5 cellular contexts compared by ENCODE assay signal in the genomic region with DNA sequence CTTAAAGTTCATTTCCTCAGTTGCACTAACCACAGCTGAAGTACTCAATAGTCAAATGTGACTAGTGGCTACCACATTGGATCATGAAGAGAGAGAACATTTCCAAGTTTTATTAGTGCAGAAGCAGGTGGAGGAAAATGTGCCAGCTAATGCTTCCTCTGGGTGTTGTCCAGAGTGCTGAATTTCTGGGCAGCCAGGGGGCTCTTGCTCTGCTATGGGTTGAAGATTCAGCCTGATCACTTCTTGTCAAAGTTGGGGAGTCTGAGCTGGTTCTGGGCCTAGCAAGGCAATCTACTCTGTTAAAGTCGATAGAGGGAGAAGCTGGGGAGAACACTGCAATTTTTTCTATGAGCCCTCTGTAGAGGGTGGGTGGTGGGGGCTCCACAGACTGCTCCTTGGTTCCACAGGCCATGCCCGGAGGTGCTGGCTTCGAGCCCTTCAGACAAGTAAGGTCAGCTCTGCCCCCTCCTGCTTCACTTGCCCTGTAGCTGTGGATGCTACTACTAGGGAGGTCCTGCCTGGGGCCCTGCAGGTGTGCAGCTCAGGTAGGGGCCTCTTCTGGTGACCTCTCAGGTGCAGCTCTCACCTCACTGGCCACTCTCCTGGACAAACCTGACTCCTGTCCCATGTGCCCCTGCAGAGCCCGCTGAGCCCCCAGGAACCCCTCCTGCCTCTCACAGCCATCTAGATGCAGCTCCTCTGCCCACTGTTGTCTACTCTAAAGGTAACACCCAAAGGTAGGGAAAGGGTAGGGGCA.
DNase-seq lines count a peak whose midpoint lies in the region; TF ChIP-seq lines count a peak whose summit lies in the region.
"Had no signal": no experiment of that assay in that cellular context is flagged by ENCODE, and none has a peak within 500 bp of the region (broad histone marks: within the 10 kb centered on the region; RNA-seq: fewer than 3 reads in every experiment).

No MANE protein-coding gene starts in this region.

- CTCF ChIA-PET in GM10248 (lab: Yijun Ruan, JAX) = interaction anchor here (0.8 to 7.8 kb wide), 11 partner anchors 10 to 345 kb away, joined by 3 to 98 read pairs (median 4); a partner anchor contains a TSS

- H3K4me3 ChIP-seq in astrocyte of the spinal cord (ENCODE audit: low read depth, low read length) = no peak overlapping the region

- POLR2A ChIA-PET in GM10248 (lab: Yijun Ruan, JAX) = no interaction called here

- DNase-seq in GM10248 (ENCODE audit: extremely low spot score) (peak; percentile 26), astrocyte of the spinal cord (ENCODE audit: low read depth, low spot score) (peak; percentile 37), T-helper 2 cell (no peak)
- no peak for DNase-seq in stimulated activated CD4-positive, alpha-beta T cell treated with anti-CD3 and anti-CD28 coated beads, Interleukin-2, amount 100 ng/mL, for 24 hours
- DNase-seq: NCI-H774 had no signal

- TF ChIP-seq CTCF in GM10248 (IDR thresholded peaks at IDR 0.05; ENCODE audit: control extremely low read depth, extremely low read depth, low read depth, missing control alignments) = no peak
- TF ChIP-seq CTCF in astrocyte of the spinal cord (IDR thresholded peaks at IDR 0.05; ENCODE audit: low read depth, low read length) = no peak

- in situ Hi-C loops in astrocyte of the spinal cord (cut with HindIII; ENCODE audit: low sequenced_read_pairs) = no loop called here

Comparison
In these comparisons a context has a peak if more than half of its experiments do, and no peak if none do; other contexts are left out.
1. DNase-seq: peak in GM10248 (single experiment) and astrocyte of the spinal cord (single experiment); none in T-helper 2 cell (0 of 5) and stimulated activated CD4-positive, alpha-beta T cell treated with anti-CD3 and anti-CD28 coated beads, Interleukin-2, amount 100 ng/mL, for 24 hours (0 of 2).